In genomic region chr7:2231992-2232765, GRCh38 we compare ENCODE assay signal across 1 cellular context.
A peak's percentile ranks its signal among the peaks of the same experiment; 100 is the strongest.
TF ChIP-seq lines count a peak whose summit lies in the region.

No MANE protein-coding gene starts in this region.

TF ChIP-seq in K562, 482 proteins besides CTCF, POLR2A, EP300 and RAD21 (continued from another document):
- TF ChIP-seq ZNF639 (CRISPR knock-in tag; conservative IDR thresholded peaks at IDR 0.05 in 1 of 2, IDR thresholded peaks at IDR 0.05 in 1 of 2) (no peak), SETDB1 (IDR thresholded peaks at IDR 0.05; ENCODE audit: low read length) (no peak), ZC3H4 (CRISPR knock-in tag; IDR thresholded peaks at IDR 0.05; ENCODE audit: borderline replicate concordance) (no peak), NFATC3 (IDR thresholded peaks at IDR 0.05) (no peak), MXD1 (CRISPR knock-in tag; IDR thresholded peaks at IDR 0.05; ENCODE audit: borderline replicate concordance, poor library complexity, severe bottlenecking) (no peak), HNRNPK (IDR thresholded peaks at IDR 0.05; ENCODE audit: low read depth, low read length, poor library complexity, severe bottlenecking) (peak; percentile 57), SP2 (IDR thresholded peaks at IDR 0.05; ENCODE audit: extremely low read depth, low read depth, low read length, poor library complexity, severe bottlenecking) (no peak), HDAC3 (IDR thresholded peaks at IDR 0.05; ENCODE audit: borderline replicate concordance, partially characterized antibody) (no peak), ZBTB1 (CRISPR knock-in tag; IDR thresholded peaks at IDR 0.05; ENCODE audit: borderline replicate concordance, low read depth) (no peak), ZNF253 (CRISPR knock-in tag; conservative IDR thresholded peaks at IDR 0.05) (no peak), GABPB2 (CRISPR knock-in tag; conservative IDR thresholded peaks at IDR 0.05) (no peak), GTF2B (IDR thresholded peaks at IDR 0.05; ENCODE audit: extremely low read depth, insufficient read length) (no peak), CEBPB (tag; IDR thresholded peaks at IDR 0.05) (no peak)
TF ChIP-seq in K562: peak in this region for 9.
